ENCODE assay signal across 8 cellular contexts in genomic region chr20:2651772-2652723, GRCh38. TPM values are rescaled to one million over a fixed set of nuclear protein-coding genes. Genes with fewer than 3 reads are reported as not detected.
DNase-seq lines count a peak whose midpoint lies in the region; TF ChIP-seq lines count a peak whose summit lies in the region.

NOP56 (plus strand) TSS chr20:2652632; CDS start chr20:2652661, 29 bp downstream.

- no peaks in the 10 kb centered on the region for H3K9me3 ChIP-seq in SK-N-SH
- H3K9me3 ChIP-seq in suprapubic skin: no peaks in the 10 kb centered on the region

- peak within 1 kb of the TSS; percentile 96 for H3K4me3 Mint-ChIP-seq in HFFc6

- H3K4me1 ChIP-seq in SK-N-SH (ENCODE audit: control insufficient read depth in 1 of 2, insufficient read depth in 2 of 2, low read depth in 1 of 2, low read length in 1 of 2): peaks cover 6 to 18% of the 10 kb centered on the region in 2 experiments; a peak in 3 of 4 replicates
- peaks cover 29% of the 10 kb centered on the region for H3K4me1 ChIP-seq in suprapubic skin

- TF ChIP-seq CTCF in HFFc6 (IDR thresholded peaks at IDR 0.05) (no peak), NB4 (IDR thresholded peaks at IDR 0.05; ENCODE audit: low read depth, low read length) (no peak), SK-N-SH (IDR thresholded peaks at IDR 0.05) (no peak), suprapubic skin (IDR thresholded peaks at IDR 0.05) (no peak)

- H3K27me3 Mint-ChIP-seq in HFFc6 (ENCODE audit: insufficient read depth): 0 out of 2 replicates have a peak, but pooled peaks cover 3% of the 10 kb centered on the region

- peaks cover 58% of the 10 kb centered on the region for H3K79me2 ChIP-seq in SK-N-SH (ENCODE audit: insufficient read depth)

- H3K27me3 ChIP-seq in SK-N-SH (ENCODE audit: insufficient read depth) (no peaks in the 10 kb centered on the region), suprapubic skin (no peaks in the 10 kb centered on the region)

- H3F3A ChIP-seq in SK-N-SH (replicated peaks; ENCODE audit: insufficient read depth): peaks cover 35% of the 10 kb centered on the region

- H3K9me2 ChIP-seq in SK-N-SH: no peaks in the 10 kb centered on the region

- no peak for TF ChIP-seq RAD21 in SK-N-SH (IDR thresholded peaks at IDR 0.05; ENCODE audit: low read length)

- peaks cover 33% of the 10 kb centered on the region for H3K4me1 Mint-ChIP-seq in HFFc6 (ENCODE audit: low read depth)

- no peaks in the 10 kb centered on the region for H3K9me3 Mint-ChIP-seq in HFFc6

- H3K9ac ChIP-seq in SK-N-SH: peak within 1 kb of the TSS; percentile 97

- WGBS in SK-N-SH (ENCODE audit: low lambda C conversion rate): 2% methylated on average over 27 of the region's 101 CpGs
- under 1% methylated on average over 38 of the region's 101 CpGs for WGBS in suprapubic skin

- H2AFZ ChIP-seq in SK-N-SH (ENCODE audit: low read depth): peak within 1 kb of the TSS; percentile 91

- H4K20me1 ChIP-seq in SK-N-SH (ENCODE audit: insufficient read depth): peaks cover 35% of the 10 kb centered on the region

- peak within 1 kb of the TSS; percentile 78 for H3K4me2 ChIP-seq in SK-N-SH

- TF ChIP-seq EP300 in SK-N-SH (IDR thresholded peaks at IDR 0.05; ENCODE audit: borderline replicate concordance in 1 of 2, low read depth in 1 of 2, low read length in 1 of 2) (peak in 1 of 2 experiments; percentile 31; a peak in 1 of 4 replicates), suprapubic skin (IDR thresholded peaks at IDR 0.05) (no peak)

- peak; percentile 43 for DNase-seq in GM04503 (ENCODE audit: low read depth)
- peak; percentile 81 for DNase-seq in HFFc6
- DNase-seq in NB4 (ENCODE audit: low read depth): peak; percentile 98
- peak; percentile 98 for DNase-seq in SK-N-SH
- peak; percentile 95 for DNase-seq in activated naive CD4-positive, alpha-beta T cell treated with anti-CD3 and anti-CD28 coated beads, Interleukin-2, amount 50 U/mL, for 16 hours
- peak; percentile 94 for DNase-seq in germinal center (ENCODE audit: low spot score)
- peak; percentile 92 for DNase-seq in occipital lobe (lab: John Stamatoyannopoulos, UW)
- peak; percentile 91 to 92 for DNase-seq in suprapubic skin (ENCODE audit: low spot score in 2 of 2)

- H3K27ac ChIP-seq in SK-N-SH (ENCODE audit: low read depth in 2 of 2, low read length in 1 of 2): peak within 1 kb of the TSS; percentile 87 to 95
- peak within 1 kb of the TSS; percentile 96 for H3K27ac ChIP-seq in suprapubic skin

- H3K36me3 ChIP-seq in SK-N-SH (replicated peaks in 1 of 2; ENCODE audit: control insufficient read depth in 1 of 2, insufficient read depth in 2 of 2, low read length in 1 of 2) (peaks cover 31 to 35% of the 10 kb centered on the region in 2 experiments), suprapubic skin (peaks cover 30% of the 10 kb centered on the region)

- H3K4me3 ChIP-seq in NB4 (ENCODE audit: low read depth, low read length): peak within 1 kb of the TSS; percentile 84
- peak within 1 kb of the TSS; percentile 72 to 94 for H3K4me3 ChIP-seq in SK-N-SH (ENCODE audit: low read depth in 2 of 2, low read length in 1 of 2)
- H3K4me3 ChIP-seq in suprapubic skin: peak within 1 kb of the TSS; percentile 97

- CTCF ChIA-PET in SK-N-SH (lab: Yijun Ruan, JAX): interaction anchor here (0.6 to 10.6 kb wide), 9 partner anchors 9 to 349 kb away, joined by 3 to 133 read pairs (median 4); partner anchors contain the start of genes SNRPB and ZNF343

- peak within 1 kb of the TSS; percentile 91 for H3K27ac Mint-ChIP-seq in HFFc6

- peak; percentile 99 for TF ChIP-seq POLR2A in NB4 (IDR thresholded peaks at IDR 0.05; ENCODE audit: extremely low read depth, insufficient read length)
- TF ChIP-seq POLR2A in suprapubic skin (IDR thresholded peaks at IDR 0.05): peak; percentile 38 to 81

- POLR2A ChIA-PET in SK-N-SH (lab: Yijun Ruan, JAX): interaction anchor here (0.7 to 2.7 kb wide), 19 partner anchors 8 to 1168 kb away, joined by 3 to 35 read pairs (median 4); partner anchors contain the start of genes AP5S1, CPXM1, GNRH2 and IDH3B

- H3K36me3 Mint-ChIP-seq in HFFc6 (ENCODE audit: low read depth): peaks cover 32% of the 10 kb centered on the region

TF ChIP-seq in SK-N-SH, 30 proteins besides CTCF, POLR2A, EP300 and RAD21 (continues in another document):
- TF ChIP-seq, protein P1, sequence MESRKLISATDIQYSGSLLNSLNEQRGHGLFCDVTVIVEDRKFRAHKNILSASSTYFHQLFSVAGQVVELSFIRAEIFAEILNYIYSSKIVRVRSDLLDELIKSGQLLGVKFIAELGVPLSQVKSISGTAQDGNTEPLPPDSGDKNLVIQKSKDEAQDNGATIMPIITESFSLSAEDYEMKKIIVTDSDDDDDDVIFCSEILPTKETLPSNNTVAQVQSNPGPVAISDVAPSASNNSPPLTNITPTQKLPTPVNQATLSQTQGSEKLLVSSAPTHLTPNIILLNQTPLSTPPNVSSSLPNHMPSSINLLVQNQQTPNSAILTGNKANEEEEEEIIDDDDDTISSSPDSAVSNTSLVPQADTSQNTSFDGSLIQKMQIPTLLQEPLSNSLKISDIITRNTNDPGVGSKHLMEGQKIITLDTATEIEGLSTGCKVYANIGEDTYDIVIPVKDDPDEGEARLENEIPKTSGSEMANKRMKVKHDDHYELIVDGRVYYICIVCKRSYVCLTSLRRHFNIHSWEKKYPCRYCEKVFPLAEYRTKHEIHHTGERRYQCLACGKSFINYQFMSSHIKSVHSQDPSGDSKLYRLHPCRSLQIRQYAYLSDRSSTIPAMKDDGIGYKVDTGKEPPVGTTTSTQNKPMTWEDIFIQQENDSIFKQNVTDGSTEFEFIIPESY (IDR thresholded peaks at IDR 0.05; ENCODE audit: borderline replicate concordance, low read depth): no peak
- TF ChIP-seq FOSL2 (IDR thresholded peaks at IDR 0.05; ENCODE audit: borderline replicate concordance, low read depth): no peak
- no peak; the same call in 1 of the 2 replicates for TF ChIP-seq JUND (IDR thresholded peaks at IDR 0.05)
- peak; percentile 65 for TF ChIP-seq USF1 (IDR thresholded peaks at IDR 0.05; ENCODE audit: borderline replicate concordance, low read depth)
- no peak for TF ChIP-seq SMC3 (IDR thresholded peaks at IDR 0.05; ENCODE audit: low read depth, low read length)
- TF ChIP-seq NFIC (IDR thresholded peaks at IDR 0.05; ENCODE audit: borderline replicate concordance): no peak
- TF ChIP-seq TAF1 (IDR thresholded peaks at IDR 0.05; ENCODE audit: borderline replicate concordance, low read depth, low read length): peak; percentile 92; the same call in 1 of the 2 replicates
- peak; percentile 92 for TF ChIP-seq POLR2AphosphoS5 (IDR thresholded peaks at IDR 0.05; ENCODE audit: low read depth, low read length)
- TF ChIP-seq MEF2A (IDR thresholded peaks at IDR 0.05; ENCODE audit: borderline replicate concordance, low read depth): no peak
- TF ChIP-seq EZH2phosphoT487 (IDR thresholded peaks at IDR 0.05; ENCODE audit: borderline replicate concordance, low read depth): no peak
- peak; percentile 77; the same call in 1 of the 2 replicates for TF ChIP-seq SIN3A (IDR thresholded peaks at IDR 0.05; ENCODE audit: borderline replicate concordance, low read depth, low read length)
- TF ChIP-seq ELF1 (IDR thresholded peaks at IDR 0.05): peak; percentile 15; the same call in 1 of the 2 replicates
- peak; percentile 97 for TF ChIP-seq MXI1 (IDR thresholded peaks at IDR 0.05; ENCODE audit: low read depth, low read length)
- no peak for TF ChIP-seq IRF3 (IDR thresholded peaks at IDR 0.05; ENCODE audit: low read depth, low read length)
- TF ChIP-seq FOXM1 (IDR thresholded peaks at IDR 0.05; ENCODE audit: low read depth): no peak
- TF ChIP-seq YY1 (IDR thresholded peaks at IDR 0.05; ENCODE audit: low read depth): peak; percentile 38; the same call in 1 of the 2 replicates
- no peak for TF ChIP-seq RCOR1 (IDR thresholded peaks at IDR 0.05; ENCODE audit: low read length)

RNA-seq across cellular contexts. Expression of gene NOP56, which starts in this region (rescaled TPM):
- total RNA-seq in HFFc6 (2021; fragmentation: NEBNext Ultra II Directional; extraction: Animal tissue kit (Norgen Biotek cat#: 25700)): 100 to 1,000 TPM; 151 to 222 (median 165) TPM
- 158 and 218 TPM in 2 replicates for polyA plus RNA-seq in SK-N-SH (2012; rRNA removed)
- 111 and 114 TPM in 2 replicates for polyA plus RNA-seq in SK-N-SH (2012; cell fraction: cytosol; rRNA removed)
- polyA plus RNA-seq in SK-N-SH (2012; cell fraction: nucleus; rRNA removed): 520 and 629 TPM in 2 replicates
- 114 TPM for total RNA-seq in occipital lobe
- total RNA-seq in suprapubic skin: 100 to 1,000 TPM in 3 of 4 donors, 10 to 100 TPM in 1; 81.2 to 140 (median 109) TPM

Comparison
In these comparisons a context has a peak if more than half of its experiments do, and no peak if none do; other contexts are left out.
1. Peak in every context shown above with its lines: DNase-seq, H3K4me3 ChIP-seq and H3K27ac ChIP-seq.
2. DNase-seq: peak in every context shown above with its lines; median percentile 98 in NB4; 98 in SK-N-SH; 95 in activated naive CD4-positive, alpha-beta T cell treated with anti-CD3 and anti-CD28 coated beads, Interleukin-2, amount 50 U/mL, for 16 hours; 94 in germinal center; 92 in occipital lobe; 92 in suprapubic skin; 81 in HFFc6; 43 in GM04503.